ENCODE assay signal across 22 cellular contexts in the genomic region with DNA sequence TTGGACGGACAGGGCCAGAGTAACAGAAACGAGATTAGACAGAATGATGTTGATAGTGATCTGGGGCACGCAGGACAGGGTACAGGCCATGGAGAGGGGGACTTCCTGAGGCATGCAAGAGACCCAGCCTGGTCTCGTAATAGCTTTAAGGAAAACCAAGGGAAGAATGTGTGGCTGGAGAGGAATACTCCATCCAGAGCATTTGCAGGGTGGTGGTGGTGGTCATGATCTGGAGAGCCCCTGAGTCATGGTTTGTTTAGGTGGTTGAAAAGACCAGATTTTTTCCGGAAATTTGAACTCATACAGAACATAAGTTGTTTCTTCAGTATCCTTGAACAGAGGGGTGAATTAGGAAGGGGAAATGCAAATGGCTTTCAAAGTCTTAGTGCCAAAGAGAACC.
"Had no signal": no experiment of that assay in that cellular context is flagged by ENCODE, and none has a peak within 500 bp of the region (broad histone marks: within the 10 kb centered on the region; RNA-seq: fewer than 3 reads in every experiment).

No MANE protein-coding gene starts in this region.

- H3K27ac Mint-ChIP-seq: activated CD4-positive, alpha-beta memory T cell treated with anti-CD3 and anti-CD28 coated beads, Interleukin-2, amount 10 ng/mL, durations not matched to agents 7 days and 5 days; activated CD4-positive, alpha-beta T cell treated with anti-CD3 and anti-CD28 coated beads for 36 hours; effector memory CD8-positive, alpha-beta T cell; naive thymus-derived CD4-positive, alpha-beta T cell; progenitor cell of endocrine pancreas; T-helper 1 cell treated with Interleukin-12 subunit alpha and Interleukin-12 subunit beta and Interleukin-4 antibody, amounts not matched to agents 30 μg/mL and 1 μg/mL, for 36 hours had no signal

- H3K9me3 ChIP-seq: breast epithelium, gastrocnemius medialis, heart right ventricle, neutrophil, right atrium auricular region had no signal

- ATAC-seq: activated CD4-positive, alpha-beta T cell treated with anti-CD3 and anti-CD28 coated beads for 36 hours; activated naive CD4-positive, alpha-beta T cell treated with anti-CD3 and anti-CD28 coated beads, Interleukin-2, amount 50 U/mL, for 72 hours; activated T-cell treated with anti-CD3 and anti-CD28 coated beads, Interleukin-2, amount 50 U/mL, for 4 hours; effector memory CD8-positive, alpha-beta T cell; gastrocnemius medialis; heart right ventricle; left lobe of liver; naive thymus-derived CD4-positive, alpha-beta T cell; stimulated activated naive CD8-positive, alpha-beta T cell treated with anti-CD3 and anti-CD28 coated beads, Interleukin-15, Interleukin-2, amounts not matched to agents 100 U/mL and 50 U/mL, for 24 hours had no signal

- H3K36me3 ChIP-seq: breast epithelium, WERI-Rb-1 had no signal

- H3K4me2 ChIP-seq: smooth muscle cell had no signal

- H3K27ac ChIP-seq: epithelial cell of prostate, gastrocnemius medialis, heart right ventricle, neutrophil, WERI-Rb-1 had no signal

- DNase-seq: activated CD4-positive, alpha-beta memory T cell treated with anti-CD3 and anti-CD28 coated beads, Interleukin-2, amount 10 ng/mL, durations not matched to agents 7 days and 5 days; activated CD4-positive, alpha-beta T cell treated with anti-CD3 and anti-CD28 coated beads for 36 hours; activated gamma-delta T cell; activated T-cell treated with anti-CD3 and anti-CD28 coated beads, Interleukin-2, amount 50 U/mL, for 4 hours; amygdala; cerebellar nuclear complex; dermis blood vessel endothelial cell; effector memory CD8-positive, alpha-beta T cell; gastrocnemius medialis; heart right ventricle; naive thymus-derived CD4-positive, alpha-beta T cell; stimulated activated naive CD8-positive, alpha-beta T cell treated with anti-CD3 and anti-CD28 coated beads, Interleukin-15, Interleukin-2, amounts not matched to agents 100 U/mL and 50 U/mL, for 24 hours; WERI-Rb-1 had no signal

- H3K4me3 ChIP-seq: breast epithelium, gastrocnemius medialis, heart right ventricle, right atrium auricular region, smooth muscle cell had no signal

- H3K4me1 ChIP-seq: breast epithelium, right atrium auricular region had no signal

- H3K27me3 ChIP-seq: breast epithelium, gastrocnemius medialis, heart right ventricle, neutrophil, right atrium auricular region had no signal

- H3K27me3 Mint-ChIP-seq: activated CD4-positive, alpha-beta memory T cell treated with anti-CD3 and anti-CD28 coated beads, Interleukin-2, amount 10 ng/mL, durations not matched to agents 7 days and 5 days; activated CD4-positive, alpha-beta T cell treated with anti-CD3 and anti-CD28 coated beads for 36 hours; effector memory CD8-positive, alpha-beta T cell; naive thymus-derived CD4-positive, alpha-beta T cell; progenitor cell of endocrine pancreas had no signal

- H3K36me3 Mint-ChIP-seq: activated naive CD4-positive, alpha-beta T cell treated with anti-CD3 and anti-CD28 coated beads, Interleukin-2, amount 50 U/mL, for 72 hours; naive thymus-derived CD4-positive, alpha-beta T cell had no signal

- H3K4me3 Mint-ChIP-seq: activated CD4-positive, alpha-beta memory T cell treated with anti-CD3 and anti-CD28 coated beads, Interleukin-2, amount 10 ng/mL, durations not matched to agents 7 days and 5 days; activated CD4-positive, alpha-beta T cell treated with anti-CD3 and anti-CD28 coated beads for 36 hours; activated T-cell treated with anti-CD3 and anti-CD28 coated beads, Interleukin-2, amount 50 U/mL, for 4 hours; effector memory CD8-positive, alpha-beta T cell; naive thymus-derived CD4-positive, alpha-beta T cell; T-helper 1 cell treated with Interleukin-12 subunit alpha and Interleukin-12 subunit beta and Interleukin-4 antibody, amounts not matched to agents 30 μg/mL and 1 μg/mL, for 36 hours had no signal

- H3K9me3 Mint-ChIP-seq: activated CD4-positive, alpha-beta memory T cell treated with anti-CD3 and anti-CD28 coated beads, Interleukin-2, amount 10 ng/mL, durations not matched to agents 7 days and 5 days; activated naive CD4-positive, alpha-beta T cell treated with anti-CD3 and anti-CD28 coated beads, Interleukin-2, amount 50 U/mL, for 72 hours; activated T-cell treated with anti-CD3 and anti-CD28 coated beads, Interleukin-2, amount 50 U/mL, for 4 hours; effector memory CD8-positive, alpha-beta T cell; naive thymus-derived CD4-positive, alpha-beta T cell; T-helper 1 cell treated with Interleukin-12 subunit alpha and Interleukin-12 subunit beta and Interleukin-4 antibody, amounts not matched to agents 30 μg/mL and 1 μg/mL, for 36 hours had no signal

- H3K4me1 Mint-ChIP-seq: activated CD4-positive, alpha-beta T cell treated with anti-CD3 and anti-CD28 coated beads for 36 hours had no signal
